Comparison of ENCODE assay signal across 9 cellular contexts in the genomic region with DNA sequence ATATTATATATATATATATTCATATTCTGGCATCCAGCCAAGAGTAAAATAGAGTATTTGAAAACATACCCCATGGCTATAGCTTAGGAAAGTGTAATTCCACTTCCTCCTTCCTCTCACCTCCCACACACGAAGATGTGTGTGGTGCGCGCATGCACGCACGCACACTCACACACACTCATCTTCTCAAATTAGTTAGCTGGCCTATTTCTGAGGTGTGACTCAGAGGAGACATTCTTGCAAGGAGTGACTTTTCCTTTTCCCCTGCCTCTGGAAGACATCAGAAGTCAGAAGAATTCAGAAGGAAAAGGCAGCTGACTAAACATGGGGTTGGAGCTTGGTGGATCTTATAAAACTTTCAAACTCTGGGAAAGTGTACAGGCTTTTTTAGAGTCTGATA. TPM values are rescaled to one million over a fixed set of nuclear protein-coding genes. Genes with fewer than 3 reads are reported as not detected.
A peak's percentile ranks its signal among the peaks of the same experiment; 100 is the strongest.
DNase-seq lines count a peak whose midpoint lies in the region; ATAC-seq and TF ChIP-seq lines count a peak whose summit lies in the region.
"Had no signal": no experiment of that assay in that cellular context is flagged by ENCODE, and none has a peak within 500 bp of the region (broad histone marks: within the 10 kb centered on the region; RNA-seq: fewer than 3 reads in every experiment).

No MANE protein-coding gene starts in this region.

- H3K27me3 ChIP-seq in BJ (ENCODE audit: control insufficient read depth, insufficient read depth, low read length): no peaks in the 10 kb centered on the region
- no peaks in the 10 kb centered on the region for H3K27me3 ChIP-seq in kidney epithelial cell (ENCODE audit: control insufficient read depth, insufficient read depth, low read length)

- no peaks in the 10 kb centered on the region for H3K9me3 Mint-ChIP-seq in activated CD8-positive, alpha-beta memory T cell treated with anti-CD3 and anti-CD28 coated beads, Interleukin-2, amount 10 ng/mL, durations not matched to agents 7 days and 5 days (ENCODE audit: low read depth)

- H3K4me3 Mint-ChIP-seq in activated CD8-positive, alpha-beta memory T cell treated with anti-CD3 and anti-CD28 coated beads, Interleukin-2, amount 10 ng/mL, durations not matched to agents 7 days and 5 days: no peak overlapping the region

- H3K27ac Mint-ChIP-seq in activated CD8-positive, alpha-beta memory T cell treated with anti-CD3 and anti-CD28 coated beads, Interleukin-2, amount 10 ng/mL, durations not matched to agents 7 days and 5 days: no peak overlapping the region

- peak; percentile 70 for DNase-seq in BJ (ENCODE audit: low read depth)
- DNase-seq in H4 (ENCODE audit: low spot score): peak; percentile 64
- DNase-seq in SK-N-MC (ENCODE audit: low read depth, low spot score): no peak
- DNase-seq in kidney epithelial cell (ENCODE audit: low read depth): peak; percentile 89
- DNase-seq in activated CD8-positive, alpha-beta memory T cell treated with anti-CD3 and anti-CD28 coated beads, Interleukin-2, amount 10 ng/mL, durations not matched to agents 7 days and 5 days: no peak
- DNase-seq in NCI-H187 treated with DMSO at 0.1 percent for 48 hours (lab: John Stamatoyannopoulos, UW): no peak
- no peak for DNase-seq in NCI-H748 treated with DMSO at 0.1 percent for 48 hours (lab: John Stamatoyannopoulos, UW)
- DNase-seq: GDM1 had no signal

- H3K36me3 Mint-ChIP-seq in activated CD8-positive, alpha-beta memory T cell treated with anti-CD3 and anti-CD28 coated beads, Interleukin-2, amount 10 ng/mL, durations not matched to agents 7 days and 5 days: no peaks in the 10 kb centered on the region

- peak overlapping the region; percentile 38 for H3K9ac ChIP-seq in SK-N-MC (ENCODE audit: insufficient read length)

- H3K4me3 ChIP-seq in BJ (ENCODE audit: low read depth, low read length) (no peak overlapping the region), SK-N-MC (0 out of 2 replicates have a peak overlapping the region, but pooled peaks have one; percentile 28), kidney epithelial cell (ENCODE audit: low read depth, low read length) (no peak overlapping the region)

- POLR2A ChIA-PET in BJ (lab: Charles Lee): interaction anchor here (0.5 kb wide), 1 partner anchor 383 kb away, joined by 6 read pairs; no protein-coding TSS in a partner anchor

- no peak for TF ChIP-seq CTCF in BJ (IDR thresholded peaks at IDR 0.05; ENCODE audit: insufficient read depth, low read depth, low read length)
- no peak for TF ChIP-seq CTCF in kidney epithelial cell (IDR thresholded peaks at IDR 0.05; ENCODE audit: insufficient read depth, low read length, poor library complexity, severe bottlenecking)

- CTCF ChIA-PET in BJ (lab: Yijun Ruan, JAX): interaction anchor here (0.7 to 1.6 kb wide), 5 partner anchors 21 to 48 kb away, joined by 3 read pairs; no protein-coding TSS in a partner anchor
- CTCF ChIA-PET in activated CD8-positive, alpha-beta memory T cell treated with anti-CD3 and anti-CD28 coated beads, Interleukin-2, amount 10 ng/mL, durations not matched to agents 7 days and 5 days (lab: Charles Lee): no interaction called here

- peaks cover 44% of the 10 kb centered on the region for H3K27me3 Mint-ChIP-seq in activated CD8-positive, alpha-beta memory T cell treated with anti-CD3 and anti-CD28 coated beads, Interleukin-2, amount 10 ng/mL, durations not matched to agents 7 days and 5 days

- ATAC-seq in activated CD8-positive, alpha-beta memory T cell treated with anti-CD3 and anti-CD28 coated beads, Interleukin-2, amount 10 ng/mL, durations not matched to agents 7 days and 5 days: no peak
- no peak for ATAC-seq in HG03135 (IDR thresholded peaks at IDR 0.05; ENCODE audit: unreplicated experiment)

- H3K9me3 ChIP-seq in SK-N-MC (ENCODE audit: low read depth, low read length): no peaks in the 10 kb centered on the region

- peak overlapping the region; percentile 77 for H3K27ac ChIP-seq in SK-N-MC

- no peaks in the 10 kb centered on the region for H3K4me1 Mint-ChIP-seq in activated CD8-positive, alpha-beta memory T cell treated with anti-CD3 and anti-CD28 coated beads, Interleukin-2, amount 10 ng/mL, durations not matched to agents 7 days and 5 days

- H3K36me3 ChIP-seq in BJ (ENCODE audit: control insufficient read depth, insufficient read depth, low read length) (no peaks in the 10 kb centered on the region), SK-N-MC (ENCODE audit: insufficient read depth, low read length) (no peaks in the 10 kb centered on the region), kidney epithelial cell (ENCODE audit: control insufficient read depth, insufficient read depth, low read length) (no peaks in the 10 kb centered on the region)

RNA-seq across cellular contexts. Expression of a gene that starts 8.8 kb away (rescaled TPM):
- 0.40 and 0.75 TPM in 2 replicates for polyA plus RNA-seq in BJ (2011; rRNA removed)
- polyA minus RNA-seq in BJ (2011; rRNA and poly(A)+ RNA removed): 0.28 and 0.51 TPM in 2 replicates
- 0.08 TPM in 1 of 2 replicates, not detected in the other for total RNA-seq in H4 (2014; rRNA removed; shearing (Covaris generic))
- total RNA-seq in kidney epithelial cell: 4.6 TPM in 2 replicates
- under 1 TPM; 0.54 to 0.93 TPM for total RNA-seq in activated CD8-positive, alpha-beta memory T cell treated with anti-CD3 and anti-CD28 coated beads, Interleukin-2, amount 10 ng/mL, durations not matched to agents 7 days and 5 days

Comparison
In these comparisons a context has a peak if more than half of its experiments do, and no peak if none do; other contexts are left out.
1. DNase-seq: peak in BJ (single experiment), H4 (single experiment) and kidney epithelial cell (single experiment); none in SK-N-MC (single experiment), activated CD8-positive, alpha-beta memory T cell treated with anti-CD3 and anti-CD28 coated beads, Interleukin-2, amount 10 ng/mL, durations not matched to agents 7 days and 5 days (single experiment), NCI-H187 treated with DMSO at 0.1 percent for 48 hours (single experiment) and NCI-H748 treated with DMSO at 0.1 percent for 48 hours (single experiment).